In the genomic region with DNA sequence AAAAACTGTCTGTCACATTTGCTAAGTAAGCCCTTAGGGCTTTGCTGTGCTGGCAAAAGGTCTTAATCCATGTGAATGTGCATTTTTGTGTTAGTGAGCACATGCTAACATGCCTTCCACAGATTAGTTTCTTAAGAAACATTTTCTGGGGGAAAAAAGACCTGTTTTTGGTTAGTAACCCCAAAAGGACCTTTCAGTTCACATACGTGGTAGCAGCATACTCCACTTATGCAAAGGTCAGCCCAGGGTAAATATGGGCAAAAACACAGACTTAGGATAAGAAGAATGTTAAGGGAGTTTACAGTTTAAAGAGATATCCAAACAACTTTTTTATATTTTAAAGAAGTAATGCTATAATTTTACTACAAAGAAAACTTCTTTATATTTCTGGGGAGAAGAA, we compare ENCODE assay signal across 22 cellular contexts.
"Had no signal": no experiment of that assay in that cellular context is flagged by ENCODE, and none has a peak within 500 bp of the region (broad histone marks: within the 10 kb centered on the region; RNA-seq: fewer than 3 reads in every experiment).

No MANE protein-coding gene starts in this region.

- H3K9ac ChIP-seq: neural progenitor cell had no signal

- DNase-seq: activated CD4-positive, alpha-beta T cell treated with anti-CD3 and anti-CD28 coated beads for 1 hour; activated CD4-positive, alpha-beta T cell treated with anti-CD3 and anti-CD28 coated beads, Interleukin-2, amount 50 U/mL, for 1 hour; activated CD8-positive, alpha-beta T cell treated with anti-CD3 and anti-CD28 coated beads for 36 hours; activated gamma-delta T cell treated with Interleukin-2 at 50 U/mL for 16 hours; activated naive CD4-positive, alpha-beta T cell treated with anti-CD3 and anti-CD28 coated beads, Interleukin-2, amount 50 U/mL, for 16 hours; activated T-cell treated with anti-CD3 and anti-CD28 coated beads, Interleukin-2, amount 50 U/mL, for 4 hours; amygdala; central memory CD4-positive, alpha-beta T cell; endodermal cell; kidney glomerular epithelial cell; left ventricle myocardium inferior; midbrain; naive thymus-derived CD8-positive, alpha-beta T cell; stimulated activated naive CD4-positive, alpha-beta T cell treated with Interleukin-2 at 50 U/mL for 16 hours; T-helper 17 cell; T1000; uterus had no signal

- H3K36me3 Mint-ChIP-seq: naive thymus-derived CD8-positive, alpha-beta T cell; neural progenitor cell; WTC11 had no signal

- H2AFZ ChIP-seq: neural progenitor cell had no signal

- H3K9me3 ChIP-seq: left ventricle myocardium inferior, right atrium auricular region, thoracic aorta, uterus had no signal

- H3K27ac Mint-ChIP-seq: activated CD8-positive, alpha-beta T cell treated with anti-CD3 and anti-CD28 coated beads for 36 hours; activated T-helper 17 cell treated with anti-CD3 and anti-CD28 coated beads, Interleukin-2, amount 50 U/mL, for 72 hours; endodermal cell; naive thymus-derived CD8-positive, alpha-beta T cell; neural progenitor cell; T-helper 17 cell; WTC11 had no signal

- H3K9me3 Mint-ChIP-seq: activated CD8-positive, alpha-beta T cell treated with anti-CD3 and anti-CD28 coated beads for 36 hours; activated T-cell treated with anti-CD3 and anti-CD28 coated beads, Interleukin-2, amount 50 U/mL, for 4 hours; activated T-helper 17 cell treated with anti-CD3 and anti-CD28 coated beads, Interleukin-2, amount 50 U/mL, for 72 hours; endodermal cell; naive thymus-derived CD8-positive, alpha-beta T cell; neural progenitor cell; WTC11 had no signal

- H3K4me3 ChIP-seq: left ventricle myocardium inferior, neural progenitor cell, right atrium auricular region, thoracic aorta, uterus had no signal

- H3K4me1 Mint-ChIP-seq: activated T-helper 17 cell treated with anti-CD3 and anti-CD28 coated beads, Interleukin-2, amount 50 U/mL, for 72 hours; naive thymus-derived CD8-positive, alpha-beta T cell; T-helper 17 cell; WTC11 had no signal

- H3K27me3 ChIP-seq: neural progenitor cell, right atrium auricular region, uterus had no signal

- H3K4me2 ChIP-seq: neural progenitor cell had no signal

- H3K36me3 ChIP-seq: left ventricle myocardium inferior, neural progenitor cell, right atrium auricular region, thoracic aorta, uterus had no signal

- H3K4me1 ChIP-seq: right atrium auricular region, uterus had no signal

- H3K4me3 Mint-ChIP-seq: activated CD8-positive, alpha-beta T cell treated with anti-CD3 and anti-CD28 coated beads for 36 hours; activated T-cell treated with anti-CD3 and anti-CD28 coated beads, Interleukin-2, amount 50 U/mL, for 4 hours; activated T-helper 17 cell treated with anti-CD3 and anti-CD28 coated beads, Interleukin-2, amount 50 U/mL, for 72 hours; endodermal cell; naive thymus-derived CD8-positive, alpha-beta T cell; neural progenitor cell; T-helper 17 cell; WTC11 had no signal

- ATAC-seq: activated CD8-positive, alpha-beta T cell treated with anti-CD3 and anti-CD28 coated beads for 36 hours; activated T-cell treated with anti-CD3 and anti-CD28 coated beads, Interleukin-2, amount 50 U/mL, for 4 hours; activated T-helper 17 cell treated with anti-CD3 and anti-CD28 coated beads, Interleukin-2, amount 50 U/mL, for 72 hours; naive thymus-derived CD8-positive, alpha-beta T cell; T-helper 17 cell; WTC11 had no signal

- H3K27ac ChIP-seq: left ventricle myocardium inferior, neural progenitor cell, right atrium auricular region, thoracic aorta, uterus had no signal
